9 cellular contexts compared by ENCODE assay signal in the genomic region with DNA sequence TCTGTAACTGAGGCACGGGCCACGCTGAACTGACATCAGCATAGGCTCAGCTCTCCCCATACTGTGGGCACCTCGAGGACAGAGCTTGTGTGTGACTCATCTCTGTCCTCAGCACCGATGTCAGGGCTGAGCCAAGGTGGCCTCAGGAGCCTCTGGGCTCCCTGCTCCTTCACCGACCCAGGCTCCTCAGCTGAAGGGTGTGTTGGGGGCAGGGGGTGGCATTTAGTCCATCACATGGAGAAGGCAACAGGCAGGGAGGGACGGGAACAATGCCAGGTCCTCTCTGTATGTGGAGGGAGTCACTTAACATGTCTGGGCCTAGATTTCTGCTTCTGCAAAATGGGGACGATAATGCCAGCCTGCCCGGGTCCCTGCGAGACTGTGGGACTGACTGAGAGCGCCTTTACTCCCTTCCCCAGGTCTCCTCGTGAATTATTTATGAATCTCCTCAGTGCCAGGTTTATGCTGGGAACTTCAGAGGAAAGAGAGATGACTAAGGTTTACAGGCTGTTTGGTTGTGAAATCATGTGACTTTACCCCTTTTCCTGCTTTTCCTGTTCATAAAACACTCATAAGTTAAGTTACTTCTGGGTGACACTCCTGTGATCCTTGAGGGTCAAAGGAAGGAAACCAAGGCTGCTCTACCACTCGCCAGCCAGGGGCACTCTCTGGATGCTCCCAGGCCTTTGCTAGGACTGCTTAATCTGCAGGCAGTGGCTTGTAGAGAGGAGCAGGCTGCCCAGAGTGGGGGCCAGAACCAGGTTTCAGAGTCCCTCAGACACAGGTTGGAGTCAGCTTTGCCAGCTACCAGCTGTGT. TPM values are rescaled to one million over a fixed set of nuclear protein-coding genes. Genes with fewer than 3 reads are reported as not detected.
DNase-seq lines count a peak whose midpoint lies in the region; ATAC-seq, FAIRE-seq and TF ChIP-seq lines count a peak whose summit lies in the region.
"Had no signal": no experiment of that assay in that cellular context is flagged by ENCODE, and none has a peak within 500 bp of the region (broad histone marks: within the 10 kb centered on the region; RNA-seq: fewer than 3 reads in every experiment).

No MANE protein-coding gene starts in this region.

- TF ChIP-seq POLR2A in IMR-90 (IDR thresholded peaks at IDR 0.05; ENCODE audit: low read depth, low read length): no peak

- H3K14ac ChIP-seq in IMR-90 (replicated peaks; ENCODE audit: low read depth, low read length): peak overlapping the region; percentile 87

- no peak overlapping the region for H3K9ac ChIP-seq in IMR-90 (ENCODE audit: low read depth, low read length)

- in situ Hi-C loops in IMR-90 (cut with MboI; ENCODE audit: low sequenced_read_pairs): no loop called here

- H3K9me3 Mint-ChIP-seq in activated CD4-positive, alpha-beta T cell treated with anti-CD3 and anti-CD28 coated beads, Interleukin-2, amount 10 ng/mL, durations not matched to agents 7 days and 5 days: no peaks in the 10 kb centered on the region

- peaks cover 2% of the 10 kb centered on the region for H3K27me3 Mint-ChIP-seq in activated CD4-positive, alpha-beta T cell treated with anti-CD3 and anti-CD28 coated beads, Interleukin-2, amount 10 ng/mL, durations not matched to agents 7 days and 5 days

- FAIRE-seq in bronchial epithelial cell (lab: Jason Lieb, UNC): no peak

- 100% methylated on average over 1 of the region's 12 CpGs; no CpG with 5 or more reads in 1 of the 2 experiments for WGBS in IMR-90 (ENCODE audit: extremely low coverage in 2 of 2, insufficient read length in 1 of 2), 2 experiments

- H3K79me1 ChIP-seq in IMR-90 (ENCODE audit: low read depth in 1 of 2, low read length in 2 of 2): no peaks in the 10 kb centered on the region

- peak overlapping the region; percentile 89 for H3K4ac ChIP-seq in IMR-90 (ENCODE audit: low read depth, low read length)

- H3K36me3 Mint-ChIP-seq in activated CD4-positive, alpha-beta T cell treated with anti-CD3 and anti-CD28 coated beads, Interleukin-2, amount 10 ng/mL, durations not matched to agents 7 days and 5 days (ENCODE audit: low read depth): no peaks in the 10 kb centered on the region

- TF ChIP-seq CTCF in AG10803 (conservative IDR thresholded peaks at IDR 0.05; ENCODE audit: low read length): no peak
- TF ChIP-seq CTCF in IMR-90 (conservative IDR thresholded peaks at IDR 0.05; ENCODE audit: low read depth, low read length): no peak
- no peak for TF ChIP-seq CTCF in bronchial epithelial cell (IDR thresholded peaks at IDR 0.05; ENCODE audit: insufficient read depth, low read length, severe bottlenecking)

- H3K9me1 ChIP-seq in IMR-90 (ENCODE audit: insufficient read depth, low read length): peaks cover 16% of the 10 kb centered on the region

- peak overlapping the region; percentile 86 for H2AK9ac ChIP-seq in IMR-90 (replicated peaks; ENCODE audit: low read depth, low read length, poor library complexity)

- CTCF ChIA-PET in IMR-90 (lab: Yijun Ruan, JAX): interaction anchor here (1.1 kb wide), 1 partner anchor 13 kb away, joined by 3 read pairs; no protein-coding TSS in a partner anchor
- CTCF ChIA-PET in activated CD4-positive, alpha-beta T cell treated with anti-CD3 and anti-CD28 coated beads, Interleukin-2, amount 10 ng/mL, durations not matched to agents 7 days and 5 days (lab: Charles Lee): interaction anchor here (2.8 kb wide), 1 partner anchor 18 kb away, joined by 16 read pairs; no protein-coding TSS in a partner anchor

- intact Hi-C loops in IMR-90 (cut with micrococcal nuclease): no loop called here

- H2AFZ ChIP-seq in IMR-90 (replicated peaks; ENCODE audit: low read length, poor library complexity): peak overlapping the region; percentile 96

- no TSS peak for BruUV-seq in IMR-90 (replicated peaks; lab: Mats Ljungman, UMichigan)

- H4K20me1 ChIP-seq in IMR-90 (ENCODE audit: insufficient read depth, low read length): no peaks in the 10 kb centered on the region

- POLR2A ChIA-PET in IMR-90 (lab: Charles Lee; ENCODE audit: unreplicated experiment): no interaction called here
- POLR2A ChIA-PET in activated CD4-positive, alpha-beta T cell treated with anti-CD3 and anti-CD28 coated beads, Interleukin-2, amount 10 ng/mL, durations not matched to agents 7 days and 5 days (lab: Charles Lee): no interaction called here

- peak overlapping the region; percentile 67; the same call in 1 of the 2 replicates for H2AK5ac ChIP-seq in IMR-90 (ENCODE audit: low read depth, low read length)

- H3K4me1 Mint-ChIP-seq in activated CD4-positive, alpha-beta T cell treated with anti-CD3 and anti-CD28 coated beads, Interleukin-2, amount 10 ng/mL, durations not matched to agents 7 days and 5 days: peaks cover 11% of the 10 kb centered on the region

- no peaks in the 10 kb centered on the region for H3K9me3 ChIP-seq in IMR-90 (ENCODE audit: control insufficient read depth, insufficient read depth, low read length)

- peak overlapping the region; percentile 34; the same call in 1 of the 2 replicates for H3K56ac ChIP-seq in IMR-90 (ENCODE audit: extremely low read depth, insufficient read depth, low read length)

- H3K4me3 ChIP-seq in AG10803 (ENCODE audit: low read length): no peak overlapping the region
- H3K4me3 ChIP-seq in IMR-90 (ENCODE audit: insufficient read depth, low read depth, low read length): no peak overlapping the region
- H3K4me3 ChIP-seq in bronchial epithelial cell (ENCODE audit: low read depth, low read length): no peak overlapping the region

- no peak for TF ChIP-seq RAD21 in IMR-90 (IDR thresholded peaks at IDR 0.05; ENCODE audit: low read length)

- peak; percentile 79 for ATAC-seq in IMR-90 (ENCODE audit: low read depth)

- peak overlapping the region; percentile 80 for H4K91ac ChIP-seq in IMR-90 (ENCODE audit: insufficient read depth, low read depth, low read length)

- peak overlapping the region; percentile 3; the same call in 1 of the 2 replicates for H3K4me2 ChIP-seq in IMR-90 (ENCODE audit: low read depth, low read length)

- DNase-seq in AG10803 (ENCODE audit: low read depth): peak; percentile 76
- DNase-seq in IMR-90: peak; percentile 87
- DNase-seq in bronchial epithelial cell (ENCODE audit: low read depth): peak; percentile 94
- peak; percentile 26 for DNase-seq in mucosa of gallbladder (ENCODE audit: low spot score)
- no peak for DNase-seq in retina
- DNase-seq in HuH-7.5 (ENCODE audit: low spot score): no peak
- DNase-seq in cerebellar cortex (ENCODE audit: low spot score): no peak
- no peak for DNase-seq in activated CD4-positive, alpha-beta T cell treated with anti-CD3 and anti-CD28 coated beads, Interleukin-2, amount 10 ng/mL, durations not matched to agents 7 days and 5 days
- DNase-seq: activated CD4-positive, alpha-beta T cell treated with anti-CD3 and anti-CD28 coated beads for 1 hour had no signal

- H3K36me3 ChIP-seq in IMR-90 (ENCODE audit: control insufficient read depth, insufficient read depth, low read length): no peaks in the 10 kb centered on the region
- H3K36me3 ChIP-seq in bronchial epithelial cell (ENCODE audit: control insufficient read depth, insufficient read depth, low read length): no peaks in the 10 kb centered on the region

- H4K5ac ChIP-seq in IMR-90 (ENCODE audit: low read depth, low read length): peak overlapping the region; percentile 87

- peak overlapping the region; percentile 32 to 96 for H4K8ac ChIP-seq in IMR-90 (ENCODE audit: low read depth in 2 of 2, low read length in 2 of 2)

- H3K4me1 ChIP-seq in IMR-90 (ENCODE audit: control insufficient read depth, insufficient read depth, low read length): peaks cover 10% of the 10 kb centered on the region

- H2BK15ac ChIP-seq in IMR-90 (ENCODE audit: low read depth, low read length): peak overlapping the region; percentile 81; the same call in 2 of the 3 replicates

- H3K4me3 Mint-ChIP-seq in activated CD4-positive, alpha-beta T cell treated with anti-CD3 and anti-CD28 coated beads, Interleukin-2, amount 10 ng/mL, durations not matched to agents 7 days and 5 days: no peak overlapping the region

- H2BK5ac ChIP-seq in IMR-90 (ENCODE audit: low read depth, low read length, poor library complexity, severe bottlenecking): peak overlapping the region; percentile 36

- H3K27me3 ChIP-seq in IMR-90 (ENCODE audit: control insufficient read depth, insufficient read depth, low read length) (no peaks in the 10 kb centered on the region), bronchial epithelial cell (ENCODE audit: control insufficient read depth, insufficient read depth, low read length) (no peaks in the 10 kb centered on the region)

- peak overlapping the region; percentile 61 for H3K18ac ChIP-seq in IMR-90 (ENCODE audit: low read depth, low read length)

- dilution Hi-C loops in IMR-90 (cut with HindIII; ENCODE audit: low sequenced_read_pairs, unreplicated experiment): no loop called here

- H3K23ac ChIP-seq in IMR-90 (ENCODE audit: low read depth, low read length): no peak overlapping the region; the same call in 1 of the 2 replicates

- peak overlapping the region; percentile 87 for H2BK20ac ChIP-seq in IMR-90 (ENCODE audit: low read depth, low read length)

- H2BK120ac ChIP-seq in IMR-90 (ENCODE audit: low read depth, low read length): peak overlapping the region; percentile 89

- no peak overlapping the region for H3K27ac Mint-ChIP-seq in activated CD4-positive, alpha-beta T cell treated with anti-CD3 and anti-CD28 coated beads, Interleukin-2, amount 10 ng/mL, durations not matched to agents 7 days and 5 days

- peak overlapping the region; percentile 69 for H3K27ac ChIP-seq in IMR-90 (ENCODE audit: insufficient read depth, low read length)

TF ChIP-seq in IMR-90, 13 proteins besides CTCF, POLR2A, EP300 and RAD21:
- TF ChIP-seq CHD1 (IDR thresholded peaks at IDR 0.05; ENCODE audit: low read depth, low read length) (no peak), RCOR1 (IDR thresholded peaks at IDR 0.05; ENCODE audit: insufficient replicate concordance, low read length) (no peak), CEBPB (IDR thresholded peaks at IDR 0.05; ENCODE audit: low read depth, low read length) (peak; percentile 91)
- TF ChIP-seq, protein P1, sequence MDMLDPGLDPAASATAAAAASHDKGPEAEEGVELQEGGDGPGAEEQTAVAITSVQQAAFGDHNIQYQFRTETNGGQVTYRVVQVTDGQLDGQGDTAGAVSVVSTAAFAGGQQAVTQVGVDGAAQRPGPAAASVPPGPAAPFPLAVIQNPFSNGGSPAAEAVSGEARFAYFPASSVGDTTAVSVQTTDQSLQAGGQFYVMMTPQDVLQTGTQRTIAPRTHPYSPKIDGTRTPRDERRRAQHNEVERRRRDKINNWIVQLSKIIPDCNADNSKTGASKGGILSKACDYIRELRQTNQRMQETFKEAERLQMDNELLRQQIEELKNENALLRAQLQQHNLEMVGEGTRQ (IDR thresholded peaks at IDR 0.05; ENCODE audit: low read depth, low read length): peak; percentile 28; the same call in 1 of the 2 replicates
TF ChIP-seq in IMR-90: peak in this region for 2.

RNA-seq across cellular contexts. Expression of a gene that starts 16.2 kb away (rescaled TPM):
- total RNA-seq in IMR-90 (2012; rRNA removed): 0.28 and 0.72 TPM in 2 replicates
- polyA plus RNA-seq in IMR-90 (2012; rRNA removed): 0.62 and 0.79 TPM in 2 replicates
- polyA plus RNA-seq in IMR-90 (2012; cell fraction: cytosol; rRNA removed): 0.08 and 0.42 TPM in 2 replicates
- polyA plus RNA-seq in IMR-90 (2012; cell fraction: nucleus; rRNA removed; ENCODE audit: low replicate concordance): 0.40 and 0.60 TPM in 2 replicates
- 6.1 and 20.5 TPM in 2 replicates for total RNA-seq in bronchial epithelial cell
- 62.3 TPM for total RNA-seq in mucosa of gallbladder
- total RNA-seq in activated CD4-positive, alpha-beta T cell treated with anti-CD3 and anti-CD28 coated beads, Interleukin-2, amount 10 ng/mL, durations not matched to agents 7 days and 5 days: not detected

Comparison
In these comparisons a context has a peak if more than half of its experiments do, and no peak if none do; other contexts are left out.
1. DNase-seq: peak in AG10803 (single experiment), IMR-90 (single experiment), bronchial epithelial cell (single experiment) and mucosa of gallbladder (single experiment); none in retina (single experiment), HuH-7.5 (single experiment), cerebellar cortex (single experiment) and activated CD4-positive, alpha-beta T cell treated with anti-CD3 and anti-CD28 coated beads, Interleukin-2, amount 10 ng/mL, durations not matched to agents 7 days and 5 days (single experiment).